Comparison of ENCODE assay signal across 18 cellular contexts in the genomic region with DNA sequence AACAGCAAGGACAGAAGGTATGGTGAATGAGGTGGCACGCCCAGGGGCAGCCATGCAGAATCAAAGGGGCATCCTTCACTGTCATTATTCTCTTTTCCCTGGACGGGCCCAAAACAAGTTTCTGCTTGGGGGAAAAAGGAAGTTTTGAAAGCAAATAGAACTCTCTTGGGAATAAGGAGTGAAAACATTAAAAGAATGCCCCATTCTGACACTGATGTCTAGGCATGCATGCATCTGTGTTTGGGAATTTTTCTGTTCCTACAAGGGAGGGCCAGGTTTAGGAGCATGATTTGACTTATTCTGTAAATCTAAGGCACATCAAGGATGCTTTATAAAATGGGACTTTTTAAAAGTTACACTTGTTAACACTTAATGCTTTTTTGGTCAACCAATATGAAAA. TPM values are rescaled to one million over a fixed set of nuclear protein-coding genes. Genes with fewer than 3 reads are reported as not detected.
DNase-seq lines count a peak whose midpoint lies in the region; ATAC-seq, FAIRE-seq and TF ChIP-seq lines count a peak whose summit lies in the region.
"Had no signal": no experiment of that assay in that cellular context is flagged by ENCODE, and none has a peak within 500 bp of the region (broad histone marks: within the 10 kb centered on the region; RNA-seq: fewer than 3 reads in every experiment).

No MANE protein-coding gene starts in this region.

- no peak overlapping the region for H3K23ac ChIP-seq in mesenchymal stem cell (ENCODE audit: low read length in 2 of 2)

- H2BK12ac ChIP-seq in mesenchymal stem cell (ENCODE audit: low read length in 2 of 2) = no peak overlapping the region

- H3K27me3 ChIP-seq in HepG2 (ENCODE audit: control insufficient read depth in 1 of 2, insufficient read depth in 2 of 2, low read length in 2 of 2) (no peaks in the 10 kb centered on the region), right lobe of liver (no peaks in the 10 kb centered on the region), mesenchymal stem cell (ENCODE audit: control insufficient read depth in 1 of 2, insufficient read depth in 1 of 2, low read length in 2 of 2) (no peaks in the 10 kb centered on the region)
- H3K27me3 ChIP-seq: SJSA1 had no signal

- intact Hi-C loops in HepG2 (cut with micrococcal nuclease; ENCODE audit: unreplicated experiment) = no loop called here
- intact Hi-C loops in right lobe of liver (cut with DNase I) = no loop called here

- H4K8ac ChIP-seq in mesenchymal stem cell (ENCODE audit: low read length) = no peak overlapping the region

- H3K4ac ChIP-seq in mesenchymal stem cell (ENCODE audit: low read depth in 1 of 2, low read length in 2 of 2) = no peak overlapping the region

- H3K27me3 Mint-ChIP-seq in chondrocyte (ENCODE audit: low read depth) = no peaks in the 10 kb centered on the region

- no peak overlapping the region for H2BK15ac ChIP-seq in mesenchymal stem cell (ENCODE audit: low read depth, poor library complexity, severe bottlenecking)

- no peaks in the 10 kb centered on the region for H3K79me2 ChIP-seq in HepG2 (ENCODE audit: insufficient read depth, low read length)

- no peak overlapping the region for H3K4me3 Mint-ChIP-seq in chondrocyte (ENCODE audit: unreplicated experiment)

- H3K9me3 ChIP-seq in HepG2 (ENCODE audit: low read length) = no peaks in the 10 kb centered on the region
- no peaks in the 10 kb centered on the region for H3K9me3 ChIP-seq in right lobe of liver
- no peaks in the 10 kb centered on the region for H3K9me3 ChIP-seq in mesenchymal stem cell (ENCODE audit: control insufficient read depth, low read length)
- H3K9me3 ChIP-seq: SJSA1 had no signal

- no peak overlapping the region for H3K18ac ChIP-seq in mesenchymal stem cell (ENCODE audit: low read depth in 1 of 2, low read length in 2 of 2)

- H2AK5ac ChIP-seq in mesenchymal stem cell (ENCODE audit: low read length, severe bottlenecking) = no peak overlapping the region

- H2BK5ac ChIP-seq in mesenchymal stem cell (ENCODE audit: low read depth, low read length, poor library complexity, severe bottlenecking) = no peak overlapping the region

- H3K9me3 Mint-ChIP-seq in chondrocyte (ENCODE audit: low read depth) = no peaks in the 10 kb centered on the region

- H4K20me1 ChIP-seq in HepG2 (ENCODE audit: insufficient read depth, low read length) = no peaks in the 10 kb centered on the region

- TF ChIP-seq EP300 in HepG2 (IDR thresholded peaks at IDR 0.05; ENCODE audit: low read depth in 2 of 2, low read length in 2 of 2) (no peak), HepG2 (CRISPR knock-in tag; IDR thresholded peaks at IDR 0.05; ENCODE audit: borderline replicate concordance) (no peak)

- H3K36me3 ChIP-seq in HepG2 (replicated peaks in 1 of 2; ENCODE audit: control insufficient read depth in 1 of 2, insufficient read depth in 2 of 2, low read length in 2 of 2) (peaks cover 16 to 73% of the 10 kb centered on the region in 2 experiments), right lobe of liver (peaks cover 0 to 24% (median 0%) of the 10 kb centered on the region in 4 donors), mesenchymal stem cell (ENCODE audit: control insufficient read depth in 1 of 2, insufficient read depth in 2 of 2, low read depth in 1 of 2, low read length in 2 of 2) (peaks cover 26 to 78% of the 10 kb centered on the region in 2 experiments)

- no peak for TF ChIP-seq CTCF in HepG2 (CRISPR knock-in tag; IDR thresholded peaks at IDR 0.05)
- TF ChIP-seq CTCF in right lobe of liver (IDR thresholded peaks at IDR 0.05) = no peak
- no peak for TF ChIP-seq CTCF in chondrocyte (IDR thresholded peaks at IDR 0.05)

- CTCF ChIA-PET in HepG2 (lab: Yijun Ruan, JAX; ENCODE audit: low intra/inter-chr PET ratio, low total read pairs) = no interaction called here

- peaks cover 69% of the 10 kb centered on the region for H3K4me1 Mint-ChIP-seq in chondrocyte (ENCODE audit: low read depth)

- no peak overlapping the region for H3K9ac ChIP-seq in HepG2 (ENCODE audit: insufficient read depth, low read depth, low read length)
- no peak overlapping the region for H3K9ac ChIP-seq in mesenchymal stem cell (ENCODE audit: low read length)

- 79% methylated on average over 2 of the region's 2 CpGs for WGBS in HepG2 (ENCODE audit: low lambda C conversion rate)
- 0% methylated on average over 1 of the region's 2 CpGs for WGBS in right lobe of liver (ENCODE audit: insufficient coverage, low coverage, low lambda C conversion rate, missing lambda C conversion rate)
- WGBS in mesenchymal stem cell = 54% methylated on average over 1 of the region's 2 CpGs

- no peak overlapping the region for H2AFZ ChIP-seq in HepG2 (ENCODE audit: low read length)
- no peak overlapping the region for H2AFZ ChIP-seq in mesenchymal stem cell (ENCODE audit: low read depth, low read length)

- H3K36me3 Mint-ChIP-seq in chondrocyte (ENCODE audit: low read depth) = peaks cover 10% of the 10 kb centered on the region

- H4K91ac ChIP-seq in mesenchymal stem cell (ENCODE audit: low read length) = no peak overlapping the region

- H3K4me3 ChIP-seq in HepG2 (replicated peaks in 1 of 3; ENCODE audit: insufficient read depth in 1 of 3, low read depth in 2 of 3, low read length in 3 of 3) (no peak overlapping the region), right lobe of liver (no peak overlapping the region), mesenchymal stem cell (ENCODE audit: insufficient read depth in 1 of 2, low read depth in 1 of 2, low read length in 2 of 2) (no peak overlapping the region)
- H3K4me3 ChIP-seq: SJSA1 had no signal

- H3K4me2 ChIP-seq in HepG2 (ENCODE audit: low read depth, low read length) (no peak overlapping the region), mesenchymal stem cell (ENCODE audit: low read length, poor library complexity, severe bottlenecking) (no peak overlapping the region)

- H2BK120ac ChIP-seq in mesenchymal stem cell (ENCODE audit: low read depth, low read length) = no peak overlapping the region

- in situ Hi-C loops in HepG2 (cut with HindIII; ENCODE audit: extremely low pct_ligation_motif_present, low pct_unique_long_range_greater_than_20kb) = no loop called here

- H3K4me1 ChIP-seq in HepG2 (ENCODE audit: insufficient read depth, low read length) (peaks cover 9% of the 10 kb centered on the region), right lobe of liver (no peaks in the 10 kb centered on the region), mesenchymal stem cell (ENCODE audit: control insufficient read depth, insufficient read depth, low read depth, low read length) (peaks cover 7% of the 10 kb centered on the region)
- H3K4me1 ChIP-seq: SJSA1 had no signal

- peak overlapping the region; percentile 75 for H3K27ac Mint-ChIP-seq in chondrocyte (ENCODE audit: unreplicated experiment)

- ATAC-seq in HepG2 (no peak), right lobe of liver (no peak), GM21423 (IDR thresholded peaks at IDR 0.05; ENCODE audit: unreplicated experiment) (no peak)

- POLR2A ChIA-PET in HepG2 (lab: Yijun Ruan, JAX) = no interaction called here

- H3K27ac ChIP-seq in HepG2 (ENCODE audit: extremely low read length, insufficient read depth, low read length) (no peak overlapping the region), right lobe of liver (no peak overlapping the region), mesenchymal stem cell (ENCODE audit: low read length, poor library complexity, severe bottlenecking) (peak overlapping the region; percentile 77)
- H3K27ac ChIP-seq: C4-2B, SJSA1 had no signal

- TF ChIP-seq POLR2A in HepG2 (IDR thresholded peaks at IDR 0.05; ENCODE audit: insufficient read depth in 1 of 2, low read depth in 2 of 2, low read length in 2 of 2) (no peak), right lobe of liver (IDR thresholded peaks at IDR 0.05) (no peak)

- no peak for TF ChIP-seq RAD21 in HepG2 (CRISPR knock-in tag; IDR thresholded peaks at IDR 0.05)

- no TSS peak for BruUV-seq in HepG2 (replicated peaks; lab: Mats Ljungman, UMichigan)

- H3K79me1 ChIP-seq in mesenchymal stem cell (replicated peaks; ENCODE audit: low read length, poor library complexity, severe bottlenecking) = peaks cover 5% of the 10 kb centered on the region

- H3K14ac ChIP-seq in mesenchymal stem cell (ENCODE audit: low read length in 2 of 2) = no peak overlapping the region

- peak; percentile 47 for FAIRE-seq in HepG2 (lab: Jason Lieb, UNC)

- no peak for DNase-seq in HepG2 (ENCODE audit: low spot score)
- no peak for DNase-seq in right lobe of liver
- DNase-seq in chondrocyte (ENCODE audit: low spot score) = no peak
- no peak for DNase-seq in mesenchymal stem cell
- DNase-seq in DMS 273 (lab: John Stamatoyannopoulos, UW; ENCODE audit: unreplicated experiment) = no peak
- no peak for DNase-seq in GF-D8 (lab: John Stamatoyannopoulos, UW)
- DNase-seq in UCSD-AML1 (lab: John Stamatoyannopoulos, UW; ENCODE audit: unreplicated experiment) = no peak
- DNase-seq: DMS153, HCEC 1CT, KBM-7, NCI-H1436 treated with DMSO at 0.1 percent for 48 hours, NCI-H2081 treated with DMSO at 0.1 percent for 48 hours, NCI-H510A treated with DMSO at 0.1 percent for 48 hours had no signal

TF ChIP-seq in HepG2, 621 proteins besides CTCF, POLR2A, EP300 and RAD21 (continues in another document):
- no peak for TF ChIP-seq ZNF343 (CRISPR knock-in tag; IDR thresholded peaks at IDR 0.05)

RNA-seq across cellular contexts. Expression of a gene that starts 34.3 kb away (rescaled TPM):
- total RNA-seq in HepG2 (2016; rRNA removed; fragmentation: Illumina TruSeq; extraction: Trizol) (not detected in 2 replicates), right lobe of liver (not detected), chondrocyte (not detected in 3 replicates)
- 0.35 TPM in 1 of 2 replicates, not detected in the other for total RNA-seq in HepG2 (2016; cell fraction: cytosol; rRNA removed; fragmentation: Illumina TruSeq; extraction: Trizol; ENCODE audit: low read depth)
- total RNA-seq in HepG2 (2016; cell fraction: insoluble cytoplasmic fraction; rRNA removed; fragmentation: Illumina TruSeq; extraction: Trizol) = not detected in 2 replicates
- 0.07 and 0.40 TPM in 2 replicates for total RNA-seq in HepG2 (2016; cell fraction: membrane; rRNA removed; fragmentation: Illumina TruSeq; extraction: Trizol)
- total RNA-seq in HepG2 (2016; cell fraction: nucleus; rRNA removed; fragmentation: Illumina TruSeq; extraction: Trizol) = not detected in 2 replicates
- 5.1 and 6.2 TPM in 2 replicates for polyA plus RNA-seq in HepG2 (2011; rRNA removed)
- 1.6 and 1.7 TPM in 2 replicates for polyA plus RNA-seq in HepG2 (2011; cell fraction: cytosol; rRNA removed)
- polyA plus RNA-seq in HepG2 (2011; cell fraction: nucleus; rRNA removed) = 21.0 and 30.1 TPM in 2 replicates
- 1.9 and 3.9 TPM in 2 replicates for polyA plus RNA-seq in HepG2 (2012)
- polyA plus RNA-seq in HepG2 (2016; cell fraction: cytosol; fragmentation: Illumina TruSeq; extraction: Trizol; ENCODE audit: low read depth) = not detected in 2 replicates
- not detected in 2 replicates for polyA plus RNA-seq in HepG2 (2016; cell fraction: insoluble cytoplasmic fraction; fragmentation: Illumina TruSeq; extraction: Trizol; ENCODE audit: low read depth)
- polyA plus RNA-seq in HepG2 (2016; cell fraction: membrane; fragmentation: Illumina TruSeq; extraction: Trizol; ENCODE audit: low read depth) = not detected in 2 replicates
- not detected in 2 replicates for polyA plus RNA-seq in HepG2 (2016; cell fraction: nucleus; fragmentation: Illumina TruSeq; extraction: Trizol; ENCODE audit: insufficient read depth, low read depth)
- polyA minus RNA-seq in HepG2 (2011; rRNA and poly(A)+ RNA removed; ENCODE audit: low replicate concordance) = 8.9 and 232 TPM in 2 replicates
- 2.2 and 2.3 TPM in 2 replicates for polyA minus RNA-seq in HepG2 (2011; cell fraction: cytosol; rRNA and poly(A)+ RNA removed)
- 7.0 and 7.5 TPM in 2 replicates for polyA minus RNA-seq in HepG2 (2011; cell fraction: nucleus; rRNA and poly(A)+ RNA removed)
- polyA plus RNA-seq in mesenchymal stem cell (2013, experiment 1 of 2) = not detected
- not detected for polyA plus RNA-seq in mesenchymal stem cell (2013, experiment 2 of 2)
- total RNA-seq: A172, M059J, SJSA1 had no signal
